30 cellular contexts compared by ENCODE assay signal in genomic region chr19:58268344-58268743, GRCh38.
"Had no signal": no experiment of that assay in that cellular context is flagged by ENCODE, and none has a peak within 500 bp of the region (broad histone marks: within the 10 kb centered on the region; RNA-seq: fewer than 3 reads in every experiment).

No MANE protein-coding gene starts in this region.

- H3K4me3 Mint-ChIP-seq: activated CD4-positive, alpha-beta T cell treated with anti-CD3 and anti-CD28 coated beads, Interleukin-2, amount 10 ng/mL, durations not matched to agents 24 days and 14 days; activated CD8-positive, alpha-beta T cell treated with anti-CD3 and anti-CD28 coated beads for 36 hours; activated naive CD8-positive, alpha-beta T cell treated with anti-CD3 and anti-CD28 coated beads for 36 hours; activated T-cell treated with anti-CD3 and anti-CD28 coated beads, Interleukin-2, amount 50 U/mL, for 72 hours; activated T-helper 17 cell treated with anti-CD3 and anti-CD28 coated beads, Interleukin-2, amount 50 U/mL, for 72 hours; T-cell had no signal

- H3K4me1 Mint-ChIP-seq: activated CD4-positive, alpha-beta T cell treated with anti-CD3 and anti-CD28 coated beads, Interleukin-2, amount 10 ng/mL, durations not matched to agents 24 days and 14 days; activated naive CD8-positive, alpha-beta T cell treated with anti-CD3 and anti-CD28 coated beads for 36 hours; activated T-helper 17 cell treated with anti-CD3 and anti-CD28 coated beads, Interleukin-2, amount 50 U/mL, for 72 hours; T-cell had no signal

- H3K27ac Mint-ChIP-seq: activated CD4-positive, alpha-beta T cell treated with anti-CD3 and anti-CD28 coated beads, Interleukin-2, amount 10 ng/mL, durations not matched to agents 24 days and 14 days; activated CD8-positive, alpha-beta T cell treated with anti-CD3 and anti-CD28 coated beads for 36 hours; activated naive CD8-positive, alpha-beta T cell treated with anti-CD3 and anti-CD28 coated beads for 36 hours; activated T-cell treated with anti-CD3 and anti-CD28 coated beads, Interleukin-2, amount 50 U/mL, for 72 hours; activated T-helper 17 cell treated with anti-CD3 and anti-CD28 coated beads, Interleukin-2, amount 50 U/mL, for 72 hours; T-cell had no signal

- H3K4me3 ChIP-seq: ascending aorta, cardiac muscle cell, SJSA1 had no signal

- ATAC-seq: activated CD8-positive, alpha-beta T cell treated with anti-CD3 and anti-CD28 coated beads for 36 hours; activated T-cell treated with anti-CD3 and anti-CD28 coated beads, Interleukin-2, amount 50 U/mL, for 72 hours; activated T-helper 17 cell treated with anti-CD3 and anti-CD28 coated beads, Interleukin-2, amount 50 U/mL, for 72 hours; Panc1; SK-N-SH treated with all-trans-retinoic acid at 6 μM for 48 hours; T-cell had no signal

- H3K4me1 ChIP-seq: ascending aorta, SJSA1 had no signal

- H3K27me3 ChIP-seq: ascending aorta, cardiac muscle cell, SJSA1 had no signal

- H3K27me3 Mint-ChIP-seq: activated CD4-positive, alpha-beta T cell treated with anti-CD3 and anti-CD28 coated beads, Interleukin-2, amount 10 ng/mL, durations not matched to agents 24 days and 14 days; activated CD8-positive, alpha-beta T cell treated with anti-CD3 and anti-CD28 coated beads for 36 hours; activated naive CD8-positive, alpha-beta T cell treated with anti-CD3 and anti-CD28 coated beads for 36 hours; activated T-helper 17 cell treated with anti-CD3 and anti-CD28 coated beads, Interleukin-2, amount 50 U/mL, for 72 hours; T-cell had no signal

- DNase-seq: activated CD4-positive, alpha-beta T cell treated with anti-CD3 and anti-CD28 coated beads, Interleukin-2, amount 10 ng/mL, durations not matched to agents 24 days and 14 days; activated CD4-positive, alpha-beta T cell treated with anti-CD3 and anti-CD28 coated beads, Interleukin-2, amount 50 U/mL, for 4 hours; activated CD4-positive, CD25-positive, alpha-beta regulatory T cell; activated CD8-positive, alpha-beta T cell treated with anti-CD3 and anti-CD28 coated beads for 36 hours; activated effector memory CD4-positive, alpha-beta T cell treated with anti-CD3 and anti-CD28 coated beads, Interleukin-2, amount 50 U/mL, for 16 hours; activated naive CD4-positive, alpha-beta T cell; activated naive CD4-positive, alpha-beta T cell treated with anti-CD3 and anti-CD28 coated beads, Interleukin-2, amount 50 U/mL, for 16 hours; activated naive CD8-positive, alpha-beta T cell treated with anti-CD3 and anti-CD28 coated beads for 36 hours; activated T-cell treated with anti-CD3 and anti-CD28 coated beads, Interleukin-2, amount 50 U/mL, for 1 hour; activated T-cell treated with anti-CD3 and anti-CD28 coated beads, Interleukin-2, amount 50 U/mL, for 72 hours; amygdala; KBM-7; MM.1S; MV-4-11; NCI-H1092; NCI-H1436 treated with DMSO at 0.1 percent for 48 hours; NCI-H1694 treated with DMSO at 0.1 percent for 48 hours; NCI-H2029; NCI-H345; NCI-H524 treated with DMSO at 0.1 percent for 48 hours; SHP77 treated with DMSO at 0.1 percent for 48 hours; T-cell; T1000; WERI-Rb-1 had no signal

- H3K27ac ChIP-seq: ascending aorta, cardiac muscle cell, SJSA1, WERI-Rb-1 had no signal
